1 cellular context compared by ENCODE assay signal in genomic region chr11:35622070-35622469, GRCh38.
TF ChIP-seq lines count a peak whose summit lies in the region.

No MANE protein-coding gene starts in this region.

TF ChIP-seq in endothelial cell of umbilical vein, 7 proteins besides CTCF, POLR2A, EP300 and RAD21 (continued from another document):
- no peak for TF ChIP-seq MAX (IDR thresholded peaks at IDR 0.05; ENCODE audit: insufficient read depth, insufficient read length)
